Comparison of ENCODE assay signal across 8 cellular contexts in genomic region chr1:243253211-243253926, GRCh38. TPM values are rescaled to one million over a fixed set of nuclear protein-coding genes. Genes with fewer than 3 reads are reported as not detected.
DNase-seq lines count a peak whose midpoint lies in the region; ATAC-seq and TF ChIP-seq lines count a peak whose summit lies in the region.

No MANE protein-coding gene starts in this region.

- H3K27me3 ChIP-seq in left ventricle myocardium inferior (ENCODE audit: low read depth), result no peaks in the 10 kb centered on the region
- no peaks in the 10 kb centered on the region for H3K27me3 ChIP-seq in WERI-Rb-1 (ENCODE audit: insufficient read depth, low read depth, severe bottlenecking)
- no peaks in the 10 kb centered on the region for H3K27me3 ChIP-seq in skeletal muscle satellite cell (ENCODE audit: control insufficient read depth, insufficient read depth, low read length)

- ATAC-seq in left cardiac atrium (no peak), HG03457 (IDR thresholded peaks at IDR 0.05; ENCODE audit: unreplicated experiment) (no peak)

- DNase-seq in left ventricle myocardium inferior (no peak), left cardiac atrium (no peak), WERI-Rb-1 (no peak), glutamatergic neuron (no peak), HEK293T (ENCODE audit: extremely low spot score) (no peak)
- DNase-seq in effector CD4-positive, alpha-beta T cell, result no peak

- peak overlapping the region; percentile 99 for H3K4me3 Mint-ChIP-seq in glutamatergic neuron (ENCODE audit: unreplicated experiment)

- peak overlapping the region; percentile 88 for H3K9ac ChIP-seq in skeletal muscle satellite cell (ENCODE audit: low read depth, low read length)

- peaks cover 19% of the 10 kb centered on the region for H3K4me1 Mint-ChIP-seq in glutamatergic neuron (ENCODE audit: low read depth, unreplicated experiment)

- POLR2A ChIA-PET in HEK293T (lab: Yijun Ruan, JAX), result interaction anchor here (1.5 kb wide), 1 partner anchor 55 kb away, joined by 3 read pairs; no protein-coding TSS in a partner anchor

- H3K4me3 ChIP-seq in left ventricle myocardium inferior (peak overlapping the region; percentile 95), WERI-Rb-1 (ENCODE audit: low read depth, low read length) (peak overlapping the region; percentile 90), skeletal muscle satellite cell (ENCODE audit: low read length) (peak overlapping the region; percentile 98)

- H3K36me3 ChIP-seq in left ventricle myocardium inferior, result no peaks in the 10 kb centered on the region
- peaks cover 8% of the 10 kb centered on the region for H3K36me3 ChIP-seq in WERI-Rb-1
- no peaks in the 10 kb centered on the region for H3K36me3 ChIP-seq in skeletal muscle satellite cell (ENCODE audit: insufficient read depth, low read length)

- intact Hi-C loops in left ventricle myocardium inferior (cut with micrococcal nuclease) (no loop called here), left cardiac atrium (cut with DNase I) (no loop called here)

- peaks cover 93% of the 10 kb centered on the region for H3K4me1 ChIP-seq in left ventricle myocardium inferior
- peaks cover 36% of the 10 kb centered on the region for H3K4me1 ChIP-seq in skeletal muscle satellite cell (ENCODE audit: control insufficient read depth, insufficient read depth, low read length)

- peaks cover 12% of the 10 kb centered on the region for H3K27me3 Mint-ChIP-seq in glutamatergic neuron (ENCODE audit: unreplicated experiment)

- H3K9me3 Mint-ChIP-seq in glutamatergic neuron (ENCODE audit: unreplicated experiment), result peaks cover 14% of the 10 kb centered on the region

- H3K9me3 ChIP-seq in left ventricle myocardium inferior (replicated peaks) (no peaks in the 10 kb centered on the region), WERI-Rb-1 (ENCODE audit: severe bottlenecking) (no peaks in the 10 kb centered on the region), skeletal muscle satellite cell (replicated peaks; ENCODE audit: low read length) (no peaks in the 10 kb centered on the region)

- H3K36me3 Mint-ChIP-seq in glutamatergic neuron (ENCODE audit: unreplicated experiment), result no peaks in the 10 kb centered on the region

- H3K27ac ChIP-seq in left ventricle myocardium inferior (replicated peaks) (peak overlapping the region; percentile 98), WERI-Rb-1 (peak overlapping the region; percentile 97)

- CTCF ChIA-PET in HEK293T (lab: Yijun Ruan, JAX), result no interaction called here

- no peak for TF ChIP-seq CTCF in left ventricle myocardium inferior (IDR thresholded peaks at IDR 0.05; ENCODE audit: borderline replicate concordance)
- no peak for TF ChIP-seq CTCF in WERI-Rb-1 (IDR thresholded peaks at IDR 0.05; ENCODE audit: low read depth, low read length)
- no peak for TF ChIP-seq CTCF in glutamatergic neuron (IDR thresholded peaks at IDR 0.05; ENCODE audit: partially characterized antibody, unreplicated experiment)

- peak overlapping the region; percentile 99 for H3K27ac Mint-ChIP-seq in glutamatergic neuron (ENCODE audit: unreplicated experiment)

- H3K4me2 ChIP-seq in skeletal muscle satellite cell (ENCODE audit: low read length), result peak overlapping the region; percentile 85

TF ChIP-seq in HEK293T, 16 proteins besides CTCF, POLR2A, EP300 and RAD21:
- no peak for TF ChIP-seq ZNF384 (IDR thresholded peaks at IDR 0.05)
- TF ChIP-seq SP1 (IDR thresholded peaks at IDR 0.05), result no peak
- TF ChIP-seq FOXK2 (IDR thresholded peaks at IDR 0.05), result no peak
- TF ChIP-seq HDGF (IDR thresholded peaks at IDR 0.05; ENCODE audit: borderline replicate concordance), result no peak
- no peak for TF ChIP-seq ELF4 (IDR thresholded peaks at IDR 0.05)
- no peak for TF ChIP-seq PKNOX1 (IDR thresholded peaks at IDR 0.05)
- no peak for TF ChIP-seq TARDBP (IDR thresholded peaks at IDR 0.05)
- no peak for TF ChIP-seq SUZ12 (IDR thresholded peaks at IDR 0.05)
TF ChIP-seq in HEK293T: peak in this region for 0.

RNA-seq across cellular contexts. Expression of gene CEP170, which starts 1.7 kb away (rescaled TPM):
- total RNA-seq in left ventricle myocardium inferior (51.3 TPM), left cardiac atrium (10 to 100 TPM; 40.7 to 40.8 TPM), glutamatergic neuron (ENCODE audit: unreplicated experiment) (450 TPM)
- 105 and 122 TPM in 2 replicates for total RNA-seq in skeletal muscle satellite cell (2012; rRNA removed)

RNA-seq across cellular contexts. Expression of gene SDCCAG8, which starts 2.5 kb away (rescaled TPM):
- total RNA-seq in left ventricle myocardium inferior (21.4 TPM), left cardiac atrium (10 to 100 TPM; 22.5 to 23.8 TPM), glutamatergic neuron (ENCODE audit: unreplicated experiment) (52.8 TPM)
- 40.2 and 43.9 TPM in 2 replicates for total RNA-seq in skeletal muscle satellite cell (2012; rRNA removed)
